ENCODE assay signal across 3 cellular contexts in genomic region chrX:19728083-19728648, GRCh38.
TF ChIP-seq lines count a peak whose summit lies in the region.

No MANE protein-coding gene starts in this region.

TF ChIP-seq in A549, 52 proteins besides CTCF, POLR2A, EP300 and RAD21 (continued from another document):
- TF ChIP-seq BCL3 (IDR thresholded peaks at IDR 0.05) (no peak), EHMT2 (IDR thresholded peaks at IDR 0.05; ENCODE audit: low read depth) (no peak), KDM5A (IDR thresholded peaks at IDR 0.05) (no peak)

TF ChIP-seq in GM12891, 5 proteins besides CTCF, POLR2A, EP300 and RAD21 (continued from another document):
- TF ChIP-seq POLR2AphosphoS5 (IDR thresholded peaks at IDR 0.05; ENCODE audit: low read depth, low read length): no peak
- TF ChIP-seq TAF1 (IDR thresholded peaks at IDR 0.05; ENCODE audit: low read depth, low read length): no peak
- no peak for TF ChIP-seq PAX5 (IDR thresholded peaks at IDR 0.05; ENCODE audit: insufficient read depth, low read length, severe bottlenecking)
TF ChIP-seq in GM12891: peak in this region for 0.

TF ChIP-seq in GM12878, 131 proteins besides CTCF, POLR2A, EP300 and RAD21:
- no peak for TF ChIP-seq BCLAF1 (IDR thresholded peaks at IDR 0.05)
- no peak for TF ChIP-seq E2F8 (IDR thresholded peaks at IDR 0.05; ENCODE audit: low read depth, partially characterized antibody)
- TF ChIP-seq PML (IDR thresholded peaks at IDR 0.05; ENCODE audit: low read length): no peak
- TF ChIP-seq NBN (IDR thresholded peaks at IDR 0.05): no peak
- TF ChIP-seq ATF7 (IDR thresholded peaks at IDR 0.05; ENCODE audit: low read depth): no peak
- TF ChIP-seq NR2F1 (conservative IDR thresholded peaks at IDR 0.05): no peak
- TF ChIP-seq NFYA (IDR thresholded peaks at IDR 0.05; ENCODE audit: borderline replicate concordance, low read depth, low read length): no peak
- TF ChIP-seq WRNIP1 (IDR thresholded peaks at IDR 0.05; ENCODE audit: borderline replicate concordance, low read depth, low read length): no peak
- TF ChIP-seq CHD1 (IDR thresholded peaks at IDR 0.05; ENCODE audit: low read depth, low read length): no peak
- TF ChIP-seq ZNF687 (IDR thresholded peaks at IDR 0.05): no peak
- no peak for TF ChIP-seq CREB1 (IDR thresholded peaks at IDR 0.05; ENCODE audit: low read depth)
- no peak for TF ChIP-seq TARDBP (IDR thresholded peaks at IDR 0.05; ENCODE audit: borderline replicate concordance)
- TF ChIP-seq REST (IDR thresholded peaks at IDR 0.05; ENCODE audit: low read depth, low read length): no peak
- no peak for TF ChIP-seq HDGF (IDR thresholded peaks at IDR 0.05)
- TF ChIP-seq IRF5 (IDR thresholded peaks at IDR 0.05; ENCODE audit: borderline replicate concordance): no peak
- TF ChIP-seq LARP7 (IDR thresholded peaks at IDR 0.05): no peak
- no peak for TF ChIP-seq SREBF1 (IDR thresholded peaks at IDR 0.05; ENCODE audit: low read length)
- TF ChIP-seq E4F1 (IDR thresholded peaks at IDR 0.05; ENCODE audit: borderline replicate concordance, partially characterized antibody): no peak
- TF ChIP-seq NR2C2 (IDR thresholded peaks at IDR 0.05; ENCODE audit: borderline replicate concordance, control insufficient read depth, insufficient read length, low read depth): no peak
- TF ChIP-seq MEF2B (IDR thresholded peaks at IDR 0.05; ENCODE audit: partially characterized antibody, poor library complexity, severe bottlenecking): no peak
